ENCODE assay signal across 17 cellular contexts in genomic region chr16:50261707-50262235, GRCh38. TPM values are rescaled to one million over a fixed set of nuclear protein-coding genes. Genes with fewer than 3 reads are reported as not detected.
DNase-seq lines count a peak whose midpoint lies in the region; TF ChIP-seq lines count a peak whose summit lies in the region.
"Had no signal": no experiment of that assay in that cellular context is flagged by ENCODE, and none has a peak within 500 bp of the region (broad histone marks: within the 10 kb centered on the region; RNA-seq: fewer than 3 reads in every experiment).

No MANE protein-coding gene starts in this region.

- H3K4me3 ChIP-seq in MG63 (no peak overlapping the region), sigmoid colon (no peak overlapping the region)
- H3K4me3 ChIP-seq: gastrocnemius medialis, ovary had no signal

- H3K36me3 Mint-ChIP-seq in dendritic cell treated with granulocyte-macrophage colony-stimulating factor and Interleukin-4, amounts not matched to agents 40 ng/mL and 50 ng/mL, for 4 days (ENCODE audit: low read depth), result peaks cover 33% of the 10 kb centered on the region
- H3K36me3 Mint-ChIP-seq: CD4-positive, CD25-positive, alpha-beta regulatory T cell had no signal

- peak overlapping the region; percentile 57 for H3K27ac Mint-ChIP-seq in dendritic cell treated with granulocyte-macrophage colony-stimulating factor and Interleukin-4, amounts not matched to agents 40 ng/mL and 50 ng/mL, for 4 days
- H3K27ac Mint-ChIP-seq: activated CD4-positive, alpha-beta T cell treated with anti-CD3 and anti-CD28 coated beads, Interleukin-2, amount 10 ng/mL, durations not matched to agents 24 days and 14 days; HFFc6 had no signal

- WGBS in sigmoid colon, 2 donors, result 57% methylated on average over 11 of the region's 11 CpGs

- H3K4me1 ChIP-seq in sigmoid colon, result peaks cover 0 to 23% (median 18%) of the 10 kb centered on the region in 4 donors

- TF ChIP-seq CTCF in sigmoid colon (IDR thresholded peaks at IDR 0.05), result no peak

- no peak overlapping the region for H3K27ac ChIP-seq in sigmoid colon
- H3K27ac ChIP-seq: gastrocnemius medialis, ovary had no signal

- no peak for TF ChIP-seq POLR2A in sigmoid colon (IDR thresholded peaks at IDR 0.05)

- DNase-seq in NCI-H1694 treated with DMSO at 0.1 percent for 48 hours (lab: John Stamatoyannopoulos, UW) (peak; percentile 1), NCI-H1694 (lab: John Stamatoyannopoulos, UW) (no peak), MG63 (peak; percentile 53), sigmoid colon (peak; percentile 61), OCI-M1 (lab: John Stamatoyannopoulos, UW) (no peak), hippocampal formation (lab: John Stamatoyannopoulos, UW) (no peak), cerebellum (ENCODE audit: low spot score) (no peak)
- DNase-seq: 8988T; activated CD4-positive, alpha-beta T cell treated with anti-CD3 and anti-CD28 coated beads, Interleukin-2, amount 10 ng/mL, durations not matched to agents 24 days and 14 days; CD4-positive, CD25-positive, alpha-beta regulatory T cell; gastrocnemius medialis; HFFc6; ovary; stimulated activated CD4-positive, alpha-beta T cell treated with anti-CD3 and anti-CD28 coated beads, Interleukin-12 subunit alpha, Interleukin-12 subunit beta, amount 100 ng/mL, for 4 hours; stimulated activated naive CD8-positive, alpha-beta T cell treated with anti-CD3 and anti-CD28 coated beads, Interleukin-15, amount 100 ng/mL, for 72 hours; T1000 had no signal

- H3K4me3 Mint-ChIP-seq in dendritic cell treated with granulocyte-macrophage colony-stimulating factor and Interleukin-4, amounts not matched to agents 40 ng/mL and 50 ng/mL, for 4 days, result no peak overlapping the region
- H3K4me3 Mint-ChIP-seq: activated CD4-positive, alpha-beta T cell treated with anti-CD3 and anti-CD28 coated beads, Interleukin-2, amount 10 ng/mL, durations not matched to agents 24 days and 14 days; HFFc6; stimulated activated naive CD8-positive, alpha-beta T cell treated with anti-CD3 and anti-CD28 coated beads, Interleukin-15, amount 100 ng/mL, for 72 hours had no signal

- TF ChIP-seq EP300 in sigmoid colon (IDR thresholded peaks at IDR 0.05), result no peak

- H3K9me3 Mint-ChIP-seq in dendritic cell treated with granulocyte-macrophage colony-stimulating factor and Interleukin-4, amounts not matched to agents 40 ng/mL and 50 ng/mL, for 4 days, result no peaks in the 10 kb centered on the region
- H3K9me3 Mint-ChIP-seq: activated CD4-positive, alpha-beta T cell treated with anti-CD3 and anti-CD28 coated beads, Interleukin-2, amount 10 ng/mL, durations not matched to agents 24 days and 14 days; HFFc6 had no signal

- H3K27me3 ChIP-seq in MG63, result no peaks in the 10 kb centered on the region
- no peaks in the 10 kb centered on the region for H3K27me3 ChIP-seq in sigmoid colon
- H3K27me3 ChIP-seq: ovary had no signal

- H3K9me3 ChIP-seq in MG63, result no peaks in the 10 kb centered on the region
- H3K9me3 ChIP-seq in sigmoid colon, result no peaks in the 10 kb centered on the region
- H3K9me3 ChIP-seq: gastrocnemius medialis, ovary had no signal

- H3K4me1 Mint-ChIP-seq in dendritic cell treated with granulocyte-macrophage colony-stimulating factor and Interleukin-4, amounts not matched to agents 40 ng/mL and 50 ng/mL, for 4 days (ENCODE audit: low read depth), result peaks cover 85% of the 10 kb centered on the region

- H3K27me3 Mint-ChIP-seq in dendritic cell treated with granulocyte-macrophage colony-stimulating factor and Interleukin-4, amounts not matched to agents 40 ng/mL and 50 ng/mL, for 4 days, result no peaks in the 10 kb centered on the region
- H3K27me3 Mint-ChIP-seq: CD4-positive, CD25-positive, alpha-beta regulatory T cell had no signal

- intact Hi-C loops in dendritic cell treated with granulocyte-macrophage colony-stimulating factor and Interleukin-4, amounts not matched to agents 40 ng/mL and 50 ng/mL, for 4 days (cut with micrococcal nuclease), result no loop called here
- intact Hi-C loops in sigmoid colon (cut with DNase I), result no loop called here

- peaks cover 6% of the 10 kb centered on the region for H3K36me3 ChIP-seq in MG63
- no peaks in the 10 kb centered on the region for H3K36me3 ChIP-seq in sigmoid colon
- H3K36me3 ChIP-seq: gastrocnemius medialis, ovary had no signal

RNA-seq across cellular contexts. Expression of gene ADCY7, which starts 4.6 kb away (rescaled TPM):
- total RNA-seq in MG63 (2014; rRNA removed; shearing (Covaris generic); ENCODE audit: low replicate concordance), result 21.5 and 28.0 TPM in 2 replicates
- total RNA-seq in sigmoid colon (10 to 100 TPM in 3 of 4 donors, 1 to 10 TPM in 1; 8.9 to 16.8 (median 11.3) TPM), cerebellum (6.4 TPM)
- polyA plus RNA-seq in sigmoid colon, result 10 to 100 TPM in 1 of 3 donors, 1 to 10 TPM in 2; 1.2 to 24.0 (median 1.8) TPM

Comparison
In these comparisons a context has a peak if more than half of its experiments do, and no peak if none do; other contexts are left out.
1. DNase-seq: peak in NCI-H1694 treated with DMSO at 0.1 percent for 48 hours (single experiment), MG63 (single experiment) and sigmoid colon (single experiment); none in NCI-H1694 (single experiment), OCI-M1 (single experiment), hippocampal formation (0 of 2) and cerebellum (single experiment).